ENCODE assay signal across 1 cellular context in genomic region chr12:24901975-24902461, GRCh38.
A peak's percentile ranks its signal among the peaks of the same experiment; 100 is the strongest.
TF ChIP-seq lines count a peak whose summit lies in the region.

No MANE protein-coding gene starts in this region.

TF ChIP-seq in H1, 55 proteins besides CTCF, POLR2A, EP300 and RAD21 (continued from another document):
- TF ChIP-seq TAF1 (IDR thresholded peaks at IDR 0.05; ENCODE audit: low read depth, low read length) = no peak; the same call in 1 of the 2 replicates
- TF ChIP-seq RFX5 (IDR thresholded peaks at IDR 0.05; ENCODE audit: borderline replicate concordance, low read depth, low read length) = no peak
- no peak for TF ChIP-seq SAP30 (IDR thresholded peaks at IDR 0.05; ENCODE audit: insufficient read depth, insufficient replicate concordance, low read length)
- peak; percentile 61 for TF ChIP-seq ASH2L (IDR thresholded peaks at IDR 0.05; ENCODE audit: low read length)
- no peak for TF ChIP-seq RXRA (IDR thresholded peaks at IDR 0.05; ENCODE audit: insufficient read depth, low read depth, low read length)
- no peak for TF ChIP-seq CBX5 (IDR thresholded peaks at IDR 0.05; ENCODE audit: low read depth, low read length)
- TF ChIP-seq CBX8 (IDR thresholded peaks at IDR 0.05; ENCODE audit: borderline replicate concordance, low read depth, low read length) = no peak
- no peak for TF ChIP-seq JUN (IDR thresholded peaks at IDR 0.05; ENCODE audit: low read depth, low read length)
- no peak for TF ChIP-seq ATF2 (IDR thresholded peaks at IDR 0.05; ENCODE audit: low read length)
- peak; percentile 12; the same call in 1 of the 2 replicates for TF ChIP-seq POLR2AphosphoS5 (IDR thresholded peaks at IDR 0.05; ENCODE audit: low read depth, low read length)
- TF ChIP-seq SP2 (IDR thresholded peaks at IDR 0.05; ENCODE audit: low read length) = no peak
- no peak for TF ChIP-seq ATF3 (IDR thresholded peaks at IDR 0.05; ENCODE audit: insufficient read depth, low read depth, low read length)
- TF ChIP-seq MAX (IDR thresholded peaks at IDR 0.05) = peak; percentile 51; the same call in 1 of the 2 replicates
- TF ChIP-seq CHD2 (IDR thresholded peaks at IDR 0.05; ENCODE audit: low read length) = no peak
- no peak for TF ChIP-seq KDM4A (IDR thresholded peaks at IDR 0.05; ENCODE audit: low read depth, low read length, severe bottlenecking)
- TF ChIP-seq CHD1 (IDR thresholded peaks at IDR 0.05; ENCODE audit: low read depth, low read length) = no peak
- TF ChIP-seq BRCA1 (IDR thresholded peaks at IDR 0.05; ENCODE audit: low read depth, low read length) = no peak
- TF ChIP-seq HDAC2 (IDR thresholded peaks at IDR 0.05; ENCODE audit: borderline replicate concordance in 1 of 2, low read depth in 2 of 2, low read length in 2 of 2) = 0 out of 4 replicates have a peak, but pooled peaks of 1 of the 2 experiments have one; percentile 3
- no peak for TF ChIP-seq TCF12 (IDR thresholded peaks at IDR 0.05; ENCODE audit: low read depth, low read length)
- no peak for TF ChIP-seq NANOG (IDR thresholded peaks at IDR 0.05; ENCODE audit: insufficient read depth, low read depth, low read length, poor library complexity, severe bottlenecking)
- TF ChIP-seq BACH1 (IDR thresholded peaks at IDR 0.05; ENCODE audit: low read length) = no peak
- TF ChIP-seq KDM1A (IDR thresholded peaks at IDR 0.05; ENCODE audit: borderline replicate concordance, low read length) = no peak
- no peak for TF ChIP-seq RNF2 (IDR thresholded peaks at IDR 0.05; ENCODE audit: borderline replicate concordance, low read depth, low read length, missing control alignments, poor library complexity, severe bottlenecking)
- TF ChIP-seq GTF2F1 (IDR thresholded peaks at IDR 0.05; ENCODE audit: borderline replicate concordance, low read depth, low read length) = no peak
- TF ChIP-seq SIN3A (conservative IDR thresholded peaks at IDR 0.05 in 1 of 2, IDR thresholded peaks at IDR 0.05 in 1 of 2; ENCODE audit: low read depth in 1 of 2, low read length in 2 of 2) = no peak; a peak in 1 of 4 replicates
- TF ChIP-seq USF2 (IDR thresholded peaks at IDR 0.05; ENCODE audit: low read length) = no peak
- TF ChIP-seq EZH2 (IDR thresholded peaks at IDR 0.05; ENCODE audit: low read depth, low read length, severe bottlenecking) = no peak
- TF ChIP-seq ZNF274 (IDR thresholded peaks at IDR 0.05; ENCODE audit: borderline replicate concordance, extremely low read depth, low read length) = no peak
- no peak for TF ChIP-seq TAF7 (optimal IDR thresholded peaks at IDR 0.05; ENCODE audit: borderline replicate concordance, low read depth, low read length)
